In genomic region chr12:68614105-68614679, GRCh38 we compare ENCODE assay signal across 9 cellular contexts. TPM values are rescaled to one million over a fixed set of nuclear protein-coding genes. Genes with fewer than 3 reads are reported as not detected.
DNase-seq lines count a peak whose midpoint lies in the region; ATAC-seq, FAIRE-seq and TF ChIP-seq lines count a peak whose summit lies in the region.
"Had no signal": no experiment of that assay in that cellular context is flagged by ENCODE, and none has a peak within 500 bp of the region (broad histone marks: within the 10 kb centered on the region; RNA-seq: fewer than 3 reads in every experiment).

No MANE protein-coding gene starts in this region.

- no peak overlapping the region for H2BK5ac ChIP-seq in IMR-90 (ENCODE audit: low read depth, low read length, poor library complexity, severe bottlenecking)

- H3K4me2 ChIP-seq in A549 (peak overlapping the region; percentile 96), IMR-90 (ENCODE audit: low read depth, low read length) (peak overlapping the region; percentile 52; the same call in 1 of the 2 replicates)

- no peak overlapping the region for H3K9ac ChIP-seq in IMR-90 (ENCODE audit: low read depth, low read length)

- no peak overlapping the region for H3K4ac ChIP-seq in IMR-90 (ENCODE audit: low read depth, low read length)

- ATAC-seq in A549 (no peak), IMR-90 (ENCODE audit: low read depth) (no peak), HG02981 (IDR thresholded peaks at IDR 0.05; ENCODE audit: unreplicated experiment) (no peak)

- dilution Hi-C loops in IMR-90 (cut with HindIII; ENCODE audit: low sequenced_read_pairs, unreplicated experiment), result no loop called here

- no peak for TF ChIP-seq RAD21 in A549 (conservative IDR thresholded peaks at IDR 0.05 in 1 of 2, IDR thresholded peaks at IDR 0.05 in 1 of 2)
- no peak for TF ChIP-seq RAD21 in IMR-90 (IDR thresholded peaks at IDR 0.05; ENCODE audit: low read length)

- FAIRE-seq in A549 (lab: Jason Lieb, UNC) (no peak), urothelium cell line (lab: Jason Lieb, UNC) (no peak)

- H3K4me1 ChIP-seq in A549, result peaks cover 56% of the 10 kb centered on the region
- H3K4me1 ChIP-seq in IMR-90 (ENCODE audit: control insufficient read depth, insufficient read depth, low read length), result peaks cover 11% of the 10 kb centered on the region
- H3K4me1 ChIP-seq in muscle layer of duodenum (ENCODE audit: control insufficient read depth in 1 of 2, insufficient read depth in 2 of 2, low read length in 2 of 2), result peaks cover 8 to 61% of the 10 kb centered on the region in 2 donors

- no peak overlapping the region for H3K23ac ChIP-seq in IMR-90 (ENCODE audit: low read depth, low read length)

- H4K91ac ChIP-seq in IMR-90 (ENCODE audit: insufficient read depth, low read depth, low read length), result no peak overlapping the region

- H3K56ac ChIP-seq in IMR-90 (ENCODE audit: extremely low read depth, insufficient read depth, low read length), result no peak overlapping the region

- BruUV-seq in IMR-90 (replicated peaks; lab: Mats Ljungman, UMichigan), result no TSS peak

- no peak overlapping the region for H2AFZ ChIP-seq in IMR-90 (replicated peaks; ENCODE audit: low read length, poor library complexity)

- TF ChIP-seq POLR2A in A549 (IDR thresholded peaks at IDR 0.05; ENCODE audit: low read length) (no peak), IMR-90 (IDR thresholded peaks at IDR 0.05; ENCODE audit: low read depth, low read length) (no peak)

- in situ Hi-C loops in IMR-90 (cut with MboI; ENCODE audit: low sequenced_read_pairs) (no loop called here), astrocyte of the cerebellum (cut with HindIII; ENCODE audit: low sequenced_read_pairs) (no loop called here)

- no peak overlapping the region for H2BK15ac ChIP-seq in IMR-90 (ENCODE audit: low read depth, low read length)

- peaks cover 63% of the 10 kb centered on the region for H4K20me1 ChIP-seq in IMR-90 (ENCODE audit: insufficient read depth, low read length)

- TF ChIP-seq EP300 in A549 (IDR thresholded peaks at IDR 0.05), result no peak

- intact Hi-C loops in IMR-90 (cut with micrococcal nuclease), result loop anchor here (5.0 kb wide), 1 partner anchor 392 kb away; no protein-coding TSS in a partner anchor

- H3K9me1 ChIP-seq in IMR-90 (ENCODE audit: insufficient read depth, low read length), result peaks cover 18% of the 10 kb centered on the region

- H2AK9ac ChIP-seq in IMR-90 (replicated peaks; ENCODE audit: low read depth, low read length, poor library complexity), result no peak overlapping the region

- no peak overlapping the region for H2BK20ac ChIP-seq in IMR-90 (ENCODE audit: low read depth, low read length)

- no peak overlapping the region for H3K18ac ChIP-seq in IMR-90 (ENCODE audit: low read depth, low read length)

- no peak overlapping the region for H2BK120ac ChIP-seq in IMR-90 (ENCODE audit: low read depth, low read length)

- H3K36me3 ChIP-seq in IMR-90 (ENCODE audit: control insufficient read depth, insufficient read depth, low read length), result peaks cover 4% of the 10 kb centered on the region; the same call in 1 of the 2 replicates
- H3K36me3 ChIP-seq in muscle layer of duodenum (ENCODE audit: control insufficient read depth in 1 of 2, insufficient read depth in 2 of 2, low read length in 2 of 2), result peaks cover 0 to 12% of the 10 kb centered on the region in 2 donors

- H3K4me3 ChIP-seq in A549 (no peak overlapping the region), IMR-90 (ENCODE audit: insufficient read depth, low read depth, low read length) (no peak overlapping the region), astrocyte of the cerebellum (ENCODE audit: low read depth, low read length) (peak overlapping the region; percentile 6), muscle layer of duodenum (ENCODE audit: low read depth in 1 of 2, low read length in 2 of 2) (peak overlapping the region; percentile 30 to 95)

- H4K5ac ChIP-seq in IMR-90 (ENCODE audit: low read depth, low read length), result no peak overlapping the region

- H4K8ac ChIP-seq in IMR-90 (ENCODE audit: low read depth in 2 of 2, low read length in 2 of 2), result no peak overlapping the region

- DNase-seq in A549 (ENCODE audit: low read depth in 1 of 2, low spot score in 1 of 2) (no peak), IMR-90 (no peak), astrocyte of the cerebellum (ENCODE audit: low read depth) (no peak), NAMALWA (ENCODE audit: low spot score) (no peak), urothelium cell line (ENCODE audit: low spot score) (no peak)
- DNase-seq in stimulated activated CD4-positive, alpha-beta T cell treated with anti-CD3 and anti-CD28 coated beads, Interleukin-2, amount 100 ng/mL, for 24 hours, result no peak
- DNase-seq: stimulated activated CD4-positive, alpha-beta T cell treated with anti-CD3 and anti-CD28 coated beads, Interleukin-4, amount 100 ng/mL, for 24 hours had no signal

- H2AK5ac ChIP-seq in IMR-90 (ENCODE audit: low read depth, low read length), result no peak overlapping the region

- H3K27ac ChIP-seq in A549 (no peak overlapping the region), IMR-90 (ENCODE audit: insufficient read depth, low read length) (no peak overlapping the region), muscle layer of duodenum (ENCODE audit: low read length) (peak overlapping the region; percentile 21)

- 67% methylated on average over 5 of the region's 5 CpGs for WGBS in A549 (ENCODE audit: missing lambda C conversion rate)
- WGBS in IMR-90 (ENCODE audit: extremely low coverage in 2 of 2, insufficient read length in 1 of 2), 2 experiments, result no CpG with 5 or more reads among the region's 5 CpGs

- H3K9me3 ChIP-seq in A549, result no peaks in the 10 kb centered on the region
- no peaks in the 10 kb centered on the region for H3K9me3 ChIP-seq in IMR-90 (ENCODE audit: control insufficient read depth, insufficient read depth, low read length)
- no peaks in the 10 kb centered on the region for H3K9me3 ChIP-seq in muscle layer of duodenum (ENCODE audit: control insufficient read depth in 1 of 2, low read length in 2 of 2)

- H3K79me1 ChIP-seq in IMR-90 (ENCODE audit: low read depth in 1 of 2, low read length in 2 of 2), result peaks cover 0 to 24% of the 10 kb centered on the region in 2 experiments; a peak in 2 of 4 replicates

- CTCF ChIA-PET in A549 (lab: Yijun Ruan, JAX) (interaction anchor here (1.2 to 1.8 kb wide), 2 partner anchors 10 to 255 kb away, joined by 4 read pairs; no protein-coding TSS in a partner anchor), IMR-90 (lab: Yijun Ruan, JAX) (interaction anchor here (0.6 kb wide), 1 partner anchor 216 kb away, joined by 3 read pairs; no protein-coding TSS in a partner anchor)

- POLR2A ChIA-PET in A549 (lab: Yijun Ruan, JAX), result no interaction called here
- POLR2A ChIA-PET in IMR-90 (lab: Charles Lee; ENCODE audit: unreplicated experiment), result interaction anchor here (0.5 to 0.6 kb wide), 2 partner anchors 10 to 247 kb away, joined by 3 to 8 read pairs; no protein-coding TSS in a partner anchor

- H3K27me3 ChIP-seq in IMR-90 (ENCODE audit: control insufficient read depth, insufficient read depth, low read length), result no peaks in the 10 kb centered on the region
- no peaks in the 10 kb centered on the region for H3K27me3 ChIP-seq in muscle layer of duodenum (ENCODE audit: low read depth, low read length)

- H3K14ac ChIP-seq in IMR-90 (replicated peaks; ENCODE audit: low read depth, low read length), result no peak overlapping the region

- TF ChIP-seq CTCF in A549 (IDR thresholded peaks at IDR 0.05), result no peak
- no peak for TF ChIP-seq CTCF in IMR-90 (conservative IDR thresholded peaks at IDR 0.05; ENCODE audit: low read depth, low read length)
- TF ChIP-seq CTCF in astrocyte of the cerebellum (IDR thresholded peaks at IDR 0.05; ENCODE audit: low read depth, low read length, missing control alignments), result no peak

TF ChIP-seq in A549, 52 proteins besides CTCF, POLR2A, EP300 and RAD21 (continues in another document):
- TF ChIP-seq JUN (IDR thresholded peaks at IDR 0.05), result no peak
- TF ChIP-seq RNF2 (IDR thresholded peaks at IDR 0.05; ENCODE audit: borderline replicate concordance, low read depth), result no peak
- TF ChIP-seq BHLHE40 (IDR thresholded peaks at IDR 0.05; ENCODE audit: low read depth, low read length), result no peak
- TF ChIP-seq SMC3 (IDR thresholded peaks at IDR 0.05), result no peak
- no peak for TF ChIP-seq GATA3 (IDR thresholded peaks at IDR 0.05; ENCODE audit: borderline replicate concordance)
- TF ChIP-seq MAFK (IDR thresholded peaks at IDR 0.05; ENCODE audit: partially characterized antibody), result no peak
- TF ChIP-seq MAZ (IDR thresholded peaks at IDR 0.05; ENCODE audit: borderline replicate concordance, low read depth, low read length), result no peak
- TF ChIP-seq KDM1A (IDR thresholded peaks at IDR 0.05; ENCODE audit: low read depth), result no peak
- no peak for TF ChIP-seq NPAS2 (CRISPR knock-in tag; IDR thresholded peaks at IDR 0.05; ENCODE audit: borderline replicate concordance)
- no peak for TF ChIP-seq NFE2L2 (conservative IDR thresholded peaks at IDR 0.05; ENCODE audit: low read length)
- TF ChIP-seq RFX5 (IDR thresholded peaks at IDR 0.05), result no peak
- TF ChIP-seq TFCP2L1 (CRISPR knock-in tag; IDR thresholded peaks at IDR 0.05), result no peak

TF ChIP-seq in IMR-90, 13 proteins besides CTCF, POLR2A, EP300 and RAD21 (continues in another document):
- TF ChIP-seq MXI1 (IDR thresholded peaks at IDR 0.05; ENCODE audit: borderline replicate concordance, low read depth, low read length), result no peak
- no peak for TF ChIP-seq RFX5 (IDR thresholded peaks at IDR 0.05; ENCODE audit: low read depth, low read length)
- TF ChIP-seq CEBPB (IDR thresholded peaks at IDR 0.05; ENCODE audit: low read depth, low read length), result no peak
- no peak for TF ChIP-seq BHLHE40 (IDR thresholded peaks at IDR 0.05; ENCODE audit: low read depth, low read length)
- no peak for TF ChIP-seq MAZ (IDR thresholded peaks at IDR 0.05; ENCODE audit: borderline replicate concordance, low read depth, low read length)
- TF ChIP-seq RCOR1 (IDR thresholded peaks at IDR 0.05; ENCODE audit: insufficient replicate concordance, low read length), result no peak
- TF ChIP-seq FOS (IDR thresholded peaks at IDR 0.05; ENCODE audit: low read depth, low read length), result no peak
- TF ChIP-seq SMC3 (IDR thresholded peaks at IDR 0.05; ENCODE audit: low read depth, low read length), result no peak
- TF ChIP-seq CHD1 (IDR thresholded peaks at IDR 0.05; ENCODE audit: low read depth, low read length), result no peak

RNA-seq across cellular contexts. Expression of gene RAP1B, which starts 3.5 kb away (rescaled TPM):
- polyA plus RNA-seq in A549 (2011; rRNA removed), result 226 and 305 TPM in 2 replicates
- 109 TPM in 2 replicates for polyA plus RNA-seq in A549 (2012; cell fraction: cytosol; rRNA removed)
- polyA plus RNA-seq in A549 (2012; cell fraction: nucleus; rRNA removed), result 41.2 and 57.7 TPM in 2 replicates
- polyA plus RNA-seq in A549 (2017; fragmentation: RNase III; extraction: RNeasy Plus Mini Kit Qiagen cat#74134 plus additional on column Dnase treatment), result 196 to 206 TPM (median 205 TPM) in 3 replicates
- polyA minus RNA-seq in A549 (2011; rRNA and poly(A)+ RNA removed), result 42.7 and 43.8 TPM in 2 replicates
- total RNA-seq in IMR-90 (2012; rRNA removed), result 200 and 262 TPM in 2 replicates
- 114 and 159 TPM in 2 replicates for polyA plus RNA-seq in IMR-90 (2012; rRNA removed)
- 56.5 and 87.8 TPM in 2 replicates for polyA plus RNA-seq in IMR-90 (2012; cell fraction: cytosol; rRNA removed)
- polyA plus RNA-seq in IMR-90 (2012; cell fraction: nucleus; rRNA removed; ENCODE audit: low replicate concordance), result 16.7 and 90.0 TPM in 2 replicates

Comparison
In these comparisons a context has a peak if more than half of its experiments do, and no peak if none do; other contexts are left out.
1. H3K4me3 ChIP-seq: peak in astrocyte of the cerebellum (single experiment) and muscle layer of duodenum (2 of 2); none in A549 (single experiment) and IMR-90 (single experiment).